In the genomic region with DNA sequence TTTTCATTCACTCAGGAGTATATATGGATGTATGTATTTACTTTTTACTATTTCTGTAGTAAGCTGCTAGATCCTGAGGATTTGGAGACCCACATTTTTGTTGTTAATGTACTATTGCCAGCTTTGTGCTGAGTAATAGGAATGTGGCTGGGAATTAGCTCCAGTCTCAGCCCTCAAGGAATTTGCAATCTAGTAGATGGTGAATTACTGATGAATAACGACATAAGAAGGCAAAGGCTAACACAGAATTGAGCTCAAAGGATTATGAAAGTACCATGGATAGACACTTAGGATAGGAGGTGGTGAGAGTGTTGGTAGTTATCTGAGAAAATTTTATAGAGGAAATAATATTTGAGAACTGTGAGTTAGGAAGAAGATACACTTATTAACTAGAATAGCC, we compare ENCODE assay signal across 22 cellular contexts. TPM values are rescaled to one million over a fixed set of nuclear protein-coding genes. Genes with fewer than 3 reads are reported as not detected.
DNase-seq lines count a peak whose midpoint lies in the region; ATAC-seq, FAIRE-seq and TF ChIP-seq lines count a peak whose summit lies in the region.
"Had no signal": no experiment of that assay in that cellular context is flagged by ENCODE, and none has a peak within 500 bp of the region (broad histone marks: within the 10 kb centered on the region; RNA-seq: fewer than 3 reads in every experiment).

No MANE protein-coding gene starts in this region.

- TF ChIP-seq CTCF in D721Med (IDR thresholded peaks at IDR 0.05; ENCODE audit: insufficient read depth, missing control alignments) (no peak), GM23338 (conservative IDR thresholded peaks at IDR 0.05; ENCODE audit: low read depth in 2 of 2) (no peak)

- H3K27me3 Mint-ChIP-seq in GM23338 (ENCODE audit: insufficient read depth, low read depth, poor library complexity) = no peaks in the 10 kb centered on the region

- H3K27ac Mint-ChIP-seq in GM23338 = no peak overlapping the region
- H3K27ac Mint-ChIP-seq: mesothelial cell of epicardium; T-helper 1 cell treated with Interleukin-12 subunit alpha and Interleukin-12 subunit beta and Interleukin-4 antibody, amounts not matched to agents 30 μg/mL and 1 μg/mL, for 36 hours had no signal

- H3F3A ChIP-seq in GM23338 (replicated peaks; ENCODE audit: low read depth) = no peaks in the 10 kb centered on the region

- no peaks in the 10 kb centered on the region for H3K4me1 ChIP-seq in GM23338 (ENCODE audit: insufficient read depth)
- H3K4me1 ChIP-seq: ascending aorta had no signal

- H3K36me3 ChIP-seq in GM23338 (ENCODE audit: insufficient read depth) = peaks cover 18% of the 10 kb centered on the region

- FAIRE-seq in D721Med (lab: Jason Lieb, UNC) = peak; percentile 66

- H3K79me2 ChIP-seq in GM23338 (replicated peaks; ENCODE audit: insufficient read depth) = no peaks in the 10 kb centered on the region

- H3K4me3 Mint-ChIP-seq in GM23338 = no peak overlapping the region
- H3K4me3 Mint-ChIP-seq: mesothelial cell of epicardium; neural crest cell; T-helper 1 cell treated with Interleukin-12 subunit alpha and Interleukin-12 subunit beta and Interleukin-4 antibody, amounts not matched to agents 30 μg/mL and 1 μg/mL, for 36 hours had no signal

- H4K20me1 ChIP-seq in GM23338 (replicated peaks; ENCODE audit: insufficient read depth) = no peaks in the 10 kb centered on the region

- H3K36me3 Mint-ChIP-seq in GM23338 (ENCODE audit: low read depth) = peaks cover 6% of the 10 kb centered on the region; the same call in 2 of the 3 replicates

- no peaks in the 10 kb centered on the region for H3K9me3 Mint-ChIP-seq in GM23338
- H3K9me3 Mint-ChIP-seq: mesothelial cell of epicardium; neural crest cell; T-helper 1 cell treated with Interleukin-12 subunit alpha and Interleukin-12 subunit beta and Interleukin-4 antibody, amounts not matched to agents 30 μg/mL and 1 μg/mL, for 36 hours had no signal

- no peak for DNase-seq in D721Med (ENCODE audit: insufficient read length, low spot score)
- DNase-seq in M059J (ENCODE audit: low read depth) = peak; percentile 59
- peak; percentile 25 for DNase-seq in fibroblast of gingiva (ENCODE audit: low read depth)
- peak; percentile 65 for DNase-seq in non-pigmented ciliary epithelial cell (ENCODE audit: low read depth)
- no peak for DNase-seq in GM23338 (ENCODE audit: low spot score)
- no peak for DNase-seq in activated CD8-positive, alpha-beta memory T cell treated with anti-CD3 and anti-CD28 coated beads, Interleukin-2, amount 50 U/mL, for 48 hours
- no peak for DNase-seq in GDM1 (lab: John Stamatoyannopoulos, UW)
- DNase-seq: activated naive CD4-positive, alpha-beta T cell; AML-193; left cardiac atrium; NCI-H1417 treated with DMSO at 0.1 percent for 48 hours; NCI-H82; OCI-M1; SHP77 treated with DMSO at 0.1 percent for 48 hours; stimulated activated CD4-positive, alpha-beta T cell treated with anti-CD3 and anti-CD28 coated beads, Interleukin-12 subunit alpha, Interleukin-12 subunit beta, amount 100 ng/mL, for 4 hours had no signal

- H3K4me1 Mint-ChIP-seq in GM23338 = no peaks in the 10 kb centered on the region
- H3K4me1 Mint-ChIP-seq: mesothelial cell of epicardium, neural crest cell had no signal

- H3K4me2 ChIP-seq in GM23338 = no peak overlapping the region

- no peaks in the 10 kb centered on the region for H3K9me2 ChIP-seq in GM23338 (ENCODE audit: insufficient read depth)

- H3K27me3 ChIP-seq in GM23338 (ENCODE audit: insufficient read depth) = no peaks in the 10 kb centered on the region
- H3K27me3 ChIP-seq: ascending aorta had no signal

- H3K4me3 ChIP-seq in GM23338 = no peak overlapping the region
- H3K4me3 ChIP-seq: ascending aorta, coronary artery had no signal

- ATAC-seq in GM23338 = no peak
- ATAC-seq in HG03039 (IDR thresholded peaks at IDR 0.05; ENCODE audit: unreplicated experiment) = no peak
- ATAC-seq: left cardiac atrium had no signal

- H3K27ac ChIP-seq in GM23338 (ENCODE audit: low read depth) = no peak overlapping the region
- H3K27ac ChIP-seq: ascending aorta, coronary artery, VCaP had no signal

- no peak overlapping the region for H2AFZ ChIP-seq in GM23338

TF ChIP-seq in GM23338, 12 proteins besides CTCF, POLR2A, EP300 and RAD21 (continues in another document):
- TF ChIP-seq, protein P1, sequence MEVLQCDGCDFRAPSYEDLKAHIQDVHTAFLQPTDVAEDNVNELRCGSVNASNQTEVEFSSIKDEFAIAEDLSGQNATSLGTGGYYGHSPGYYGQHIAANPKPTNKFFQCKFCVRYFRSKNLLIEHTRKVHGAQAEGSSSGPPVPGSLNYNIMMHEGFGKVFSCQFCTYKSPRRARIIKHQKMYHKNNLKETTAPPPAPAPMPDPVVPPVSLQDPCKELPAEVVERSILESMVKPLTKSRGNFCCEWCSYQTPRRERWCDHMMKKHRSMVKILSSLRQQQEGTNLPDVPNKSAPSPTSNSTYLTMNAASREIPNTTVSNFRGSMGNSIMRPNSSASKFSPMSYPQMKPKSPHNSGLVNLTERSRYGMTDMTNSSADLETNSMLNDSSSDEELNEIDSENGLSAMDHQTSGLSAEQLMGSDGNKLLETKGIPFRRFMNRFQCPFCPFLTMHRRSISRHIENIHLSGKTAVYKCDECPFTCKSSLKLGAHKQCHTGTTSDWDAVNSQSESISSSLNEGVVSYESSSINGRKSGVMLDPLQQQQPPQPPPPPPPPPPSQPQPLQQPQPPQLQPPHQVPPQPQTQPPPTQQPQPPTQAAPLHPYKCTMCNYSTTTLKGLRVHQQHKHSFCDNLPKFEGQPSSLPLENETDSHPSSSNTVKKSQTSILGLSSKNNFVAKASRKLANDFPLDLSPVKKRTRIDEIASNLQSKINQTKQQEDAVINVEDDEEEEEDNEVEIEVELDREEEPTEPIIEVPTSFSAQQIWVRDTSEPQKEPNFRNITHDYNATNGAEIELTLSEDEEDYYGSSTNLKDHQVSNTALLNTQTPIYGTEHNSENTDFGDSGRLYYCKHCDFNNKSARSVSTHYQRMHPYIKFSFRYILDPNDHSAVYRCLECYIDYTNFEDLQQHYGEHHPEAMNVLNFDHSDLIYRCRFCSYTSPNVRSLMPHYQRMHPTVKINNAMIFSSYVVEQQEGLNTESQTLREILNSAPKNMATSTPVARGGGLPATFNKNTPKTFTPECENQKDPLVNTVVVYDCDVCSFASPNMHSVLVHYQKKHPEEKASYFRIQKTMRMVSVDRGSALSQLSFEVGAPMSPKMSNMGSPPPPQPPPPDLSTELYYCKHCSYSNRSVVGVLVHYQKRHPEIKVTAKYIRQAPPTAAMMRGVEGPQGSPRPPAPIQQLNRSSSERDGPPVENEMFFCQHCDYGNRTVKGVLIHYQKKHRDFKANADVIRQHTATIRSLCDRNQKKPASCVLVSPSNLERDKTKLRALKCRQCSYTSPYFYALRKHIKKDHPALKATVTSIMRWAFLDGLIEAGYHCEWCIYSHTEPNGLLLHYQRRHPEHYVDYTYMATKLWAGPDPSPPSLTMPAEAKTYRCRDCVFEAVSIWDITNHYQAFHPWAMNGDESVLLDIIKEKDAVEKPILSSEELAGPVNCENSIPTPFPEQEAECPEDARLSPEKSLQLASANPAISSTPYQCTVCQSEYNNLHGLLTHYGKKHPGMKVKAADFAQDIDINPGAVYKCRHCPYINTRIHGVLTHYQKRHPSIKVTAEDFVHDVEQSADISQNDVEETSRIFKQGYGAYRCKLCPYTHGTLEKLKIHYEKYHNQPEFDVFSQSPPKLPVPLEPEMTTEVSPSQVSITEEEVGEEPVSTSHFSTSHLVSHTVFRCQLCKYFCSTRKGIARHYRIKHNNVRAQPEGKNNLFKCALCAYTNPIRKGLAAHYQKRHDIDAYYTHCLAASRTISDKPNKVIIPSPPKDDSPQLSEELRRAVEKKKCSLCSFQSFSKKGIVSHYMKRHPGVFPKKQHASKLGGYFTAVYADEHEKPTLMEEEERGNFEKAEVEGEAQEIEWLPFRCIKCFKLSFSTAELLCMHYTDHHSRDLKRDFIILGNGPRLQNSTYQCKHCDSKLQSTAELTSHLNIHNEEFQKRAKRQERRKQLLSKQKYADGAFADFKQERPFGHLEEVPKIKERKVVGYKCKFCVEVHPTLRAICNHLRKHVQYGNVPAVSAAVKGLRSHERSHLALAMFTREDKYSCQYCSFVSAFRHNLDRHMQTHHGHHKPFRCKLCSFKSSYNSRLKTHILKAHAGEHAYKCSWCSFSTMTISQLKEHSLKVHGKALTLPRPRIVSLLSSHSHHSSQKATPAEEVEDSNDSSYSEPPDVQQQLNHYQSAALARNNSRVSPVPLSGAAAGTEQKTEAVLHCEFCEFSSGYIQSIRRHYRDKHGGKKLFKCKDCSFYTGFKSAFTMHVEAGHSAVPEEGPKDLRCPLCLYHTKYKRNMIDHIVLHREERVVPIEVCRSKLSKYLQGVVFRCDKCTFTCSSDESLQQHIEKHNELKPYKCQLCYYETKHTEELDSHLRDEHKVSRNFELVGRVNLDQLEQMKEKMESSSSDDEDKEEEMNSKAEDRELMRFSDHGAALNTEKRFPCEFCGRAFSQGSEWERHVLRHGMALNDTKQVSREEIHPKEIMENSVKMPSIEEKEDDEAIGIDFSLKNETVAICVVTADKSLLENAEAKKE (CRISPR knock-in tag; IDR thresholded peaks at IDR 0.05) = no peak
- no peak for TF ChIP-seq NANOG (IDR thresholded peaks at IDR 0.05; ENCODE audit: borderline replicate concordance)
- no peak for TF ChIP-seq ZNF331 (CRISPR knock-in tag; IDR thresholded peaks at IDR 0.05; ENCODE audit: low read depth)
- TF ChIP-seq CREB1 (CRISPR knock-in tag; IDR thresholded peaks at IDR 0.05; ENCODE audit: low read depth) = no peak
- no peak for TF ChIP-seq STAT1 (IDR thresholded peaks at IDR 0.05; ENCODE audit: unreplicated experiment)
- no peak for TF ChIP-seq EZH2phosphoT487 (IDR thresholded peaks at IDR 0.05; ENCODE audit: unreplicated experiment)
- TF ChIP-seq EZH2 (IDR thresholded peaks at IDR 0.05; ENCODE audit: low read depth, unreplicated experiment) = no peak
- TF ChIP-seq JUNB (IDR thresholded peaks at IDR 0.05; ENCODE audit: unreplicated experiment) = no peak
- no peak for TF ChIP-seq ZNF114 (CRISPR knock-in tag; IDR thresholded peaks at IDR 0.05)

RNA-seq across cellular contexts. Expression of a gene that starts 19.9 kb away (rescaled TPM):
- 10.5 and 11.9 TPM in 2 replicates for total RNA-seq in M059J (2014; rRNA removed; shearing (Covaris generic))
- total RNA-seq in GM23338 (2014; rRNA removed; shearing (Covaris generic)) = 38.1 and 39.0 TPM in 2 replicates
- polyA plus RNA-seq in GM23338 (2016; fragmentation: Nextera tagmentation; extraction: Ambion mirVana) = 14.3 and 15.5 TPM in 2 replicates

Comparison
In these comparisons a context has a peak if more than half of its experiments do, and no peak if none do; other contexts are left out.
1. DNase-seq: peak in M059J (single experiment), fibroblast of gingiva (single experiment) and non-pigmented ciliary epithelial cell (single experiment); none in D721Med (single experiment), GM23338 (single experiment), activated CD8-positive, alpha-beta memory T cell treated with anti-CD3 and anti-CD28 coated beads, Interleukin-2, amount 50 U/mL, for 48 hours (single experiment) and GDM1 (single experiment).